In the genomic region with DNA sequence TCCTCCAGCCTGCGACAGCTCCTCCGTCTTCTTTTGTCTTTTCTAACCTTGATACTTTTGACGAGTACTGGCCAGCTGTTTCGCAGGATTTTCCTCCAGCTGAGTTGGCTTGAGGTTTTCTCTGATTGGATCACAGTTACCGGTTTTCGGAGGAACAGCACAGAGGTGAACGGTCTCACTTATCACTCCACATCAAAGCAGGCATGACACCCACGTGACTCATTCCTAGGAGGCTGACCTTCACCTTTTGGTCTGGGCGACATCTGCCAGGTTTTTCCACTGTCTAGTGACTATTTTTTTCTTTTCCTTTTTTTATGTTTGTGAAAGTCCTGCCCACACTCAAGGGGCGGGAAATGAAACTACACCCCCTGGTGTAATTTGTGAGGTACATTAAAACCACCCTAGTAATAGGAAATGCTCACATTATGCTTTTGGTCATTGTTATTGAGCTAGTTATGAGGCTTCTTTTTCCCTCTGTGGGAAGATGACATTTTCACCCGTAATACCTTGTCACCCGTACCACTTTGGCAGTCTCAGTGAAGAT, we compare ENCODE assay signal across 9 cellular contexts.
A peak's percentile ranks its signal among the peaks of the same experiment; 100 is the strongest.
DNase-seq lines count a peak whose midpoint lies in the region; ATAC-seq and TF ChIP-seq lines count a peak whose summit lies in the region.
"Had no signal": no experiment of that assay in that cellular context is flagged by ENCODE, and none has a peak within 500 bp of the region (broad histone marks: within the 10 kb centered on the region; RNA-seq: fewer than 3 reads in every experiment).

No MANE protein-coding gene starts in this region.

- no peaks in the 10 kb centered on the region for H3K9me3 Mint-ChIP-seq in WTC11

- peak; percentile 52 for DNase-seq in ELF-1 (ENCODE audit: low read depth, low spot score)
- no peak for DNase-seq in WTC11 (ENCODE audit: low spot score)
- DNase-seq in ecto neural progenitor cell (ENCODE audit: low spot score) = peak; percentile 43
- peak; percentile 82 for DNase-seq in stimulated activated CD4-positive, alpha-beta T cell treated with anti-CD3 and anti-CD28 coated beads, Interleukin-1b, Interleukin-23, amount 100 ng/mL, for 48 hours
- DNase-seq in NCI-H524 treated with DMSO at 0.1 percent for 48 hours (lab: John Stamatoyannopoulos, UW) = no peak
- DNase-seq in GF-D8 (lab: John Stamatoyannopoulos, UW) = no peak
- DNase-seq in UCSD-AML1 (lab: John Stamatoyannopoulos, UW; ENCODE audit: unreplicated experiment) = no peak
- DNase-seq in cerebellar cortex (ENCODE audit: low spot score) = no peak
- DNase-seq: Kasumi-1 had no signal

- TF ChIP-seq CTCF in WTC11 (IDR thresholded peaks at IDR 0.05) = 0 out of 2 replicates have a peak, but pooled peaks have one; percentile 13

- peaks cover 24% of the 10 kb centered on the region for H3K4me1 Mint-ChIP-seq in WTC11

- no peaks in the 10 kb centered on the region for H3K27me3 Mint-ChIP-seq in WTC11 (ENCODE audit: low read depth)

- CTCF ChIA-PET in WTC11 (lab: Charles Lee) = interaction anchor here (0.7 to 4.1 kb wide), 9 partner anchors 76 to 331 kb away, joined by 3 to 46 read pairs (median 4); no protein-coding TSS in a partner anchor

- no peaks in the 10 kb centered on the region for H3K36me3 Mint-ChIP-seq in WTC11

- no peak for ATAC-seq in WTC11

- H3K27ac Mint-ChIP-seq in WTC11 = no peak overlapping the region

- H3K4me3 Mint-ChIP-seq in WTC11 = no peak overlapping the region

- POLR2A ChIA-PET in WTC11 (lab: Charles Lee) = no interaction called here

TF ChIP-seq in WTC11, 78 proteins besides CTCF, POLR2A, EP300 and RAD21:
- TF ChIP-seq, protein P1, sequence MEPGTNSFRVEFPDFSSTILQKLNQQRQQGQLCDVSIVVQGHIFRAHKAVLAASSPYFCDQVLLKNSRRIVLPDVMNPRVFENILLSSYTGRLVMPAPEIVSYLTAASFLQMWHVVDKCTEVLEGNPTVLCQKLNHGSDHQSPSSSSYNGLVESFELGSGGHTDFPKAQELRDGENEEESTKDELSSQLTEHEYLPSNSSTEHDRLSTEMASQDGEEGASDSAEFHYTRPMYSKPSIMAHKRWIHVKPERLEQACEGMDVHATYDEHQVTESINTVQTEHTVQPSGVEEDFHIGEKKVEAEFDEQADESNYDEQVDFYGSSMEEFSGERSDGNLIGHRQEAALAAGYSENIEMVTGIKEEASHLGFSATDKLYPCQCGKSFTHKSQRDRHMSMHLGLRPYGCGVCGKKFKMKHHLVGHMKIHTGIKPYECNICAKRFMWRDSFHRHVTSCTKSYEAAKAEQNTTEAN (CRISPR knock-in tag; IDR thresholded peaks at IDR 0.05) = no peak
- TF ChIP-seq CDX4 (CRISPR knock-in tag; IDR thresholded peaks at IDR 0.05; ENCODE audit: borderline replicate concordance) (no peak), GRHL2 (CRISPR knock-in tag; IDR thresholded peaks at IDR 0.05; ENCODE audit: insufficient replicate concordance, severe bottlenecking) (no peak), CREM (CRISPR knock-in tag; IDR thresholded peaks at IDR 0.05) (no peak), ZNF512 (CRISPR knock-in tag; IDR thresholded peaks at IDR 0.05; ENCODE audit: borderline replicate concordance) (no peak), USF2 (CRISPR knock-in tag; IDR thresholded peaks at IDR 0.05) (no peak), NR3C1 (CRISPR knock-in tag; conservative IDR thresholded peaks at IDR 0.05; ENCODE audit: low read depth) (no peak), ZNF423 (CRISPR knock-in tag; IDR thresholded peaks at IDR 0.05) (no peak), NR1H2 (CRISPR knock-in tag; IDR thresholded peaks at IDR 0.05) (no peak), STAT6 (CRISPR knock-in tag; conservative IDR thresholded peaks at IDR 0.05; ENCODE audit: low read depth) (no peak), ZNF232 (CRISPR knock-in tag; IDR thresholded peaks at IDR 0.05) (no peak), IRF1 (CRISPR knock-in tag; IDR thresholded peaks at IDR 0.05) (no peak)
- TF ChIP-seq, protein P2, sequence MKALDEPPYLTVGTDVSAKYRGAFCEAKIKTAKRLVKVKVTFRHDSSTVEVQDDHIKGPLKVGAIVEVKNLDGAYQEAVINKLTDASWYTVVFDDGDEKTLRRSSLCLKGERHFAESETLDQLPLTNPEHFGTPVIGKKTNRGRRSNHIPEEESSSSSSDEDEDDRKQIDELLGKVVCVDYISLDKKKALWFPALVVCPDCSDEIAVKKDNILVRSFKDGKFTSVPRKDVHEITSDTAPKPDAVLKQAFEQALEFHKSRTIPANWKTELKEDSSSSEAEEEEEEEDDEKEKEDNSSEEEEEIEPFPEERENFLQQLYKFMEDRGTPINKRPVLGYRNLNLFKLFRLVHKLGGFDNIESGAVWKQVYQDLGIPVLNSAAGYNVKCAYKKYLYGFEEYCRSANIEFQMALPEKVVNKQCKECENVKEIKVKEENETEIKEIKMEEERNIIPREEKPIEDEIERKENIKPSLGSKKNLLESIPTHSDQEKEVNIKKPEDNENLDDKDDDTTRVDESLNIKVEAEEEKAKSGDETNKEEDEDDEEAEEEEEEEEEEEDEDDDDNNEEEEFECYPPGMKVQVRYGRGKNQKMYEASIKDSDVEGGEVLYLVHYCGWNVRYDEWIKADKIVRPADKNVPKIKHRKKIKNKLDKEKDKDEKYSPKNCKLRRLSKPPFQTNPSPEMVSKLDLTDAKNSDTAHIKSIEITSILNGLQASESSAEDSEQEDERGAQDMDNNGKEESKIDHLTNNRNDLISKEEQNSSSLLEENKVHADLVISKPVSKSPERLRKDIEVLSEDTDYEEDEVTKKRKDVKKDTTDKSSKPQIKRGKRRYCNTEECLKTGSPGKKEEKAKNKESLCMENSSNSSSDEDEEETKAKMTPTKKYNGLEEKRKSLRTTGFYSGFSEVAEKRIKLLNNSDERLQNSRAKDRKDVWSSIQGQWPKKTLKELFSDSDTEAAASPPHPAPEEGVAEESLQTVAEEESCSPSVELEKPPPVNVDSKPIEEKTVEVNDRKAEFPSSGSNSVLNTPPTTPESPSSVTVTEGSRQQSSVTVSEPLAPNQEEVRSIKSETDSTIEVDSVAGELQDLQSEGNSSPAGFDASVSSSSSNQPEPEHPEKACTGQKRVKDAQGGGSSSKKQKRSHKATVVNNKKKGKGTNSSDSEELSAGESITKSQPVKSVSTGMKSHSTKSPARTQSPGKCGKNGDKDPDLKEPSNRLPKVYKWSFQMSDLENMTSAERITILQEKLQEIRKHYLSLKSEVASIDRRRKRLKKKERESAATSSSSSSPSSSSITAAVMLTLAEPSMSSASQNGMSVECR (CRISPR knock-in tag; IDR thresholded peaks at IDR 0.05; ENCODE audit: borderline replicate concordance) = no peak

Comparison
In these comparisons a context has a peak if more than half of its experiments do, and no peak if none do; other contexts are left out.
1. DNase-seq: peak in ELF-1 (single experiment), ecto neural progenitor cell (single experiment) and stimulated activated CD4-positive, alpha-beta T cell treated with anti-CD3 and anti-CD28 coated beads, Interleukin-1b, Interleukin-23, amount 100 ng/mL, for 48 hours (single experiment); none in WTC11 (single experiment), NCI-H524 treated with DMSO at 0.1 percent for 48 hours (single experiment), GF-D8 (single experiment), UCSD-AML1 (single experiment) and cerebellar cortex (single experiment).